ENCODE assay signal across 26 cellular contexts in the genomic region with DNA sequence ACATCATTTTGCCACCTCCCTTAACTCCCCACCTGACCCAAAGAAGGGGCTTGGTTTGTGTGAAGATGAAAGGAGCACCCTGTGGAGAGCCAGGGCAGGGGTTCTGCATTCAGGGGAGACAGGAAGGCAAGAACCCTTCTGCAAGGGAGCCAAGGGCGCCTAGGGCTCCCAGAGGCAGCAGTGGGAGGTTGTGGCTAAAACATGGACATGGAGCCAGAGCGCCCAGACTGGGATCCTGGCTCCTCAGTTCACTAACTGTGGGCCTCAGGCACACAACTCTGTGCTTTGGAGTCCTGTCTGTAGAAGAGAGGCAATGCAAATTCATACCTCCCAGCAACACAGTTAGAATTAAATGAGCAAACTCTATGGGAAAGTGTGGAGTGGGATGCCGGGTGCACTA.
"Had no signal": no experiment of that assay in that cellular context is flagged by ENCODE, and none has a peak within 500 bp of the region (broad histone marks: within the 10 kb centered on the region; RNA-seq: fewer than 3 reads in every experiment).

No MANE protein-coding gene starts in this region.

- H3K27me3 ChIP-seq: colonic mucosa, esophagus squamous epithelium, right atrium auricular region, sigmoid colon, suprapubic skin, transverse colon, upper lobe of right lung, uterus had no signal

- FAIRE-seq: keratinocyte had no signal

- H3K27ac ChIP-seq: colonic mucosa, esophagus squamous epithelium, heart right ventricle, left lung, prostate gland, right atrium auricular region, sigmoid colon, suprapubic skin, transverse colon, upper lobe of right lung, uterus had no signal

- DNase-seq: colonic mucosa; effector CD8-positive, alpha-beta T cell; erythroblast; esophagus squamous epithelium; foreskin melanocyte; glutamatergic neuron; heart right ventricle; hypothalamus; left lung; mammary epithelial cell; mesendoderm; midbrain; naive thymus-derived CD4-positive, alpha-beta T cell; nucleus accumbens; sigmoid colon; stimulated activated CD4-positive, alpha-beta T cell treated with anti-CD3 and anti-CD28 coated beads, Interleukin-2, amount 100 ng/mL, for 48 hours; stimulated activated CD8-positive, alpha-beta memory T cell treated with anti-CD3 and anti-CD28 coated beads, Interleukin-4, amount 100 ng/mL, for 48 hours; stimulated activated naive CD4-positive, alpha-beta T cell; stimulated activated naive CD8-positive, alpha-beta T cell treated with anti-CD3 and anti-CD28 coated beads, Interleukin-15, amount 100 ng/mL, for 72 hours; transverse colon; upper lobe of right lung; uterus had no signal

- H3K36me3 ChIP-seq: colonic mucosa, esophagus squamous epithelium, heart right ventricle, left lung, prostate gland, right atrium auricular region, sigmoid colon, suprapubic skin, transverse colon, upper lobe of right lung, uterus had no signal

- H3K4me3 ChIP-seq: colonic mucosa, esophagus squamous epithelium, heart right ventricle, left lung, prostate gland, right atrium auricular region, sigmoid colon, suprapubic skin, transverse colon, upper lobe of right lung, uterus had no signal

- H3K9me3 ChIP-seq: colonic mucosa, esophagus squamous epithelium, left lung, prostate gland, right atrium auricular region, suprapubic skin, transverse colon, upper lobe of right lung, uterus had no signal

- H3K4me1 ChIP-seq: colonic mucosa, esophagus squamous epithelium, heart right ventricle, left lung, prostate gland, right atrium auricular region, sigmoid colon, suprapubic skin, transverse colon, upper lobe of right lung, uterus had no signal
